ENCODE assay signal across 31 cellular contexts in the genomic region with DNA sequence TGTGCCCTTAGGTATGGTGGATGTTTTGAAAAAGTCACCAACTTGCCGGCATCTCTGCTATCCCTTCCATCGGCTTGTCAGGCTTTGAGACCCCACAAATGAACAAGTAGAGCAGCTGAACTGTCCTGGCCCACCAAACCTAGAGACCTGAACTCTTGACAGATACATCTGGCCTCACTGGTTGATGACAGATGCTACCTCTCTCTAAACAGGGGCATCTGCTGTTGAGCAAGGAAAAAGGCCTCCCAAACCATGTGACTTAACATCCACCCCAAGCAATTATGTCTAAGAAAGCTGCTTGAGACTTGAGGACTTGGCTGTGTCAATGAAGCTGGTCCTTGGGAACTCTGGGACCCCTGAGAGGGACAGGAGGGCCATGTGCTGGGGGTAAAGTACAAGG. TPM values are rescaled to one million over a fixed set of nuclear protein-coding genes. Genes with fewer than 3 reads are reported as not detected.
A peak's percentile ranks its signal among the peaks of the same experiment; 100 is the strongest.
DNase-seq lines count a peak whose midpoint lies in the region; ATAC-seq and TF ChIP-seq lines count a peak whose summit lies in the region.
"Had no signal": no experiment of that assay in that cellular context is flagged by ENCODE, and none has a peak within 500 bp of the region (broad histone marks: within the 10 kb centered on the region; RNA-seq: fewer than 3 reads in every experiment).

No MANE protein-coding gene starts in this region.

- H3K4me1 Mint-ChIP-seq in natural killer cell, result no peaks in the 10 kb centered on the region
- peaks cover 0 to 14% of the 10 kb centered on the region in 2 donors for H3K4me1 Mint-ChIP-seq in natural killer cell treated with Interleukin-12 subunit alpha and Interleukin-12 subunit beta and Interleukin-15 and Interleukin-18, amount 100 ng/mL, for 72 hours (ENCODE audit: low read depth in 2 of 2)
- peaks cover 0 to 4% of the 10 kb centered on the region in 2 donors for H3K4me1 Mint-ChIP-seq in effector memory CD8-positive, alpha-beta T cell (ENCODE audit: low read depth in 2 of 2)

- ATAC-seq in natural killer cell (no peak), GM18873 (IDR thresholded peaks at IDR 0.05; ENCODE audit: low FRiP score, unreplicated experiment) (no peak), HG03439 (IDR thresholded peaks at IDR 0.05; ENCODE audit: unreplicated experiment) (no peak)
- ATAC-seq in natural killer cell treated with Interleukin-12 subunit alpha and Interleukin-12 subunit beta and Interleukin-15 and Interleukin-18, amount 100 ng/mL, for 72 hours, result no peak
- no peak for ATAC-seq in effector memory CD8-positive, alpha-beta T cell (replicated peaks)
- ATAC-seq: activated CD4-positive, alpha-beta T cell treated with anti-CD3 and anti-CD28 coated beads for 36 hours had no signal

- no peaks in the 10 kb centered on the region for H3K79me2 ChIP-seq in MM.1S (ENCODE audit: low read length)

- no peaks in the 10 kb centered on the region; the same call in 1 of the 2 replicates for H4K20me1 ChIP-seq in MM.1S (ENCODE audit: insufficient read depth, low read length)

- H3F3A ChIP-seq in MM.1S (ENCODE audit: insufficient read depth, low read length), result no peaks in the 10 kb centered on the region

- H3K27me3 Mint-ChIP-seq in natural killer cell (ENCODE audit: low read depth in 2 of 2), result peaks cover 19 to 22% of the 10 kb centered on the region in 2 donors
- peaks cover 4 to 20% of the 10 kb centered on the region in 2 donors for H3K27me3 Mint-ChIP-seq in natural killer cell treated with Interleukin-12 subunit alpha and Interleukin-12 subunit beta and Interleukin-15 and Interleukin-18, amount 100 ng/mL, for 72 hours
- no peaks in the 10 kb centered on the region for H3K27me3 Mint-ChIP-seq in effector memory CD8-positive, alpha-beta T cell
- H3K27me3 Mint-ChIP-seq: activated CD4-positive, alpha-beta T cell treated with anti-CD3 and anti-CD28 coated beads for 36 hours had no signal

- H3K9ac ChIP-seq in MM.1S (ENCODE audit: low read length), result no peak overlapping the region

- H3K4me3 Mint-ChIP-seq in natural killer cell, result peak overlapping the region; percentile 47
- no peak overlapping the region for H3K4me3 Mint-ChIP-seq in natural killer cell treated with Interleukin-12 subunit alpha and Interleukin-12 subunit beta and Interleukin-15 and Interleukin-18, amount 100 ng/mL, for 72 hours
- H3K4me3 Mint-ChIP-seq in effector memory CD8-positive, alpha-beta T cell, result no peak overlapping the region
- H3K4me3 Mint-ChIP-seq: activated CD4-positive, alpha-beta T cell treated with anti-CD3 and anti-CD28 coated beads for 36 hours; activated naive CD8-positive, alpha-beta T cell treated with anti-CD3 and anti-CD28 coated beads for 36 hours; nephron; T-helper 2 cell treated with Interferon-gamma antibody and Interleukin-4, amounts not matched to agents 5 μg/mL and 100 μg/mL, for 36 hours had no signal

- no peaks in the 10 kb centered on the region for H3K36me3 Mint-ChIP-seq in natural killer cell
- H3K36me3 Mint-ChIP-seq in natural killer cell treated with Interleukin-12 subunit alpha and Interleukin-12 subunit beta and Interleukin-15 and Interleukin-18, amount 100 ng/mL, for 72 hours, result no peaks in the 10 kb centered on the region
- H3K36me3 Mint-ChIP-seq in effector memory CD8-positive, alpha-beta T cell (ENCODE audit: insufficient read depth), result peaks cover 11% of the 10 kb centered on the region

- DNase-seq in natural killer cell (no peak), GM13976 (ENCODE audit: low spot score) (peak; percentile 13), MM.1S (no peak)
- no peak for DNase-seq in natural killer cell treated with Interleukin-12 subunit alpha and Interleukin-12 subunit beta and Interleukin-15 and Interleukin-18, amount 100 ng/mL, for 72 hours (ENCODE audit: low spot score)
- no peak for DNase-seq in effector memory CD8-positive, alpha-beta T cell
- DNase-seq: activated CD4-positive, alpha-beta T cell treated with anti-CD3 and anti-CD28 coated beads for 36 hours; activated naive CD8-positive, alpha-beta T cell treated with anti-CD3 and anti-CD28 coated beads for 36 hours; C1 segment of cervical spinal cord; colonic mucosa; effector CD8-positive, alpha-beta T cell; EL; glutamatergic neuron; islet precursor cell; left ventricle myocardium inferior; midbrain; NCI-H1105; NCI-H1930; NCI-H748 treated with DMSO at 0.1 percent for 48 hours; small intestine; stimulated activated CD4-positive, alpha-beta T cell treated with anti-CD3 and anti-CD28 coated beads, Interleukin-1b, Interleukin-23, amount 100 ng/mL, for 48 hours; upper lobe of left lung had no signal

- no peak overlapping the region for H2AFZ ChIP-seq in MM.1S (ENCODE audit: low read length)

- H3K4me2 ChIP-seq in MM.1S (ENCODE audit: low read depth, low read length), result no peak overlapping the region

- no peaks in the 10 kb centered on the region for H3K9me3 ChIP-seq in MM.1S (replicated peaks; ENCODE audit: insufficient read depth, low read length)
- H3K9me3 ChIP-seq: ascending aorta, colonic mucosa, left ventricle myocardium inferior, upper lobe of left lung had no signal

- in situ Hi-C loops in GM13976 (cut with MboI; ENCODE audit: low sequenced_read_pairs, unreplicated experiment), result no loop called here

- no peaks in the 10 kb centered on the region; the same call in 1 of the 2 replicates for H3K27me3 ChIP-seq in MM.1S (replicated peaks; ENCODE audit: insufficient read depth, low read length)
- H3K27me3 ChIP-seq: ascending aorta, colonic mucosa had no signal

- H3K4me1 ChIP-seq in MM.1S (ENCODE audit: low read length), result peaks cover 4% of the 10 kb centered on the region; the same call in 1 of the 2 replicates
- H3K4me1 ChIP-seq: colonic mucosa had no signal

- H3K9me2 ChIP-seq in MM.1S (replicated peaks; ENCODE audit: insufficient read depth, low read length), result no peaks in the 10 kb centered on the region

- H3K27ac ChIP-seq in MM.1S (ENCODE audit: low read length), result no peak overlapping the region
- H3K27ac ChIP-seq: ascending aorta, cardiac muscle cell, colonic mucosa, left ventricle myocardium inferior, upper lobe of left lung had no signal

- no peak overlapping the region for H3K27ac Mint-ChIP-seq in natural killer cell
- no peak overlapping the region for H3K27ac Mint-ChIP-seq in natural killer cell treated with Interleukin-12 subunit alpha and Interleukin-12 subunit beta and Interleukin-15 and Interleukin-18, amount 100 ng/mL, for 72 hours
- peak overlapping the region; percentile 38 to 44 for H3K27ac Mint-ChIP-seq in effector memory CD8-positive, alpha-beta T cell
- H3K27ac Mint-ChIP-seq: activated CD4-positive, alpha-beta T cell treated with anti-CD3 and anti-CD28 coated beads for 36 hours; nephron; T-helper 2 cell treated with Interferon-gamma antibody and Interleukin-4, amounts not matched to agents 5 μg/mL and 100 μg/mL, for 36 hours had no signal

- intact Hi-C loops in natural killer cell (cut with micrococcal nuclease), result no loop called here

- H3K9me3 Mint-ChIP-seq in natural killer cell, result no peaks in the 10 kb centered on the region
- H3K9me3 Mint-ChIP-seq in natural killer cell treated with Interleukin-12 subunit alpha and Interleukin-12 subunit beta and Interleukin-15 and Interleukin-18, amount 100 ng/mL, for 72 hours, result no peaks in the 10 kb centered on the region
- no peaks in the 10 kb centered on the region for H3K9me3 Mint-ChIP-seq in effector memory CD8-positive, alpha-beta T cell
- H3K9me3 Mint-ChIP-seq: activated naive CD8-positive, alpha-beta T cell treated with anti-CD3 and anti-CD28 coated beads for 36 hours; nephron; T-helper 2 cell treated with Interferon-gamma antibody and Interleukin-4, amounts not matched to agents 5 μg/mL and 100 μg/mL, for 36 hours had no signal

- no peaks in the 10 kb centered on the region for H3K36me3 ChIP-seq in MM.1S (replicated peaks; ENCODE audit: insufficient read depth, low read length)
- H3K36me3 ChIP-seq: ascending aorta, cardiac muscle cell, colonic mucosa, upper lobe of left lung had no signal

- H3K4me3 ChIP-seq in MM.1S (ENCODE audit: low read length), result no peak overlapping the region
- H3K4me3 ChIP-seq: ascending aorta, cardiac muscle cell, colonic mucosa, left ventricle myocardium inferior, upper lobe of left lung had no signal

- no peak for TF ChIP-seq CTCF in natural killer cell (IDR thresholded peaks at IDR 0.05)
- no peak for TF ChIP-seq CTCF in GM13976 (IDR thresholded peaks at IDR 0.05; ENCODE audit: borderline replicate concordance, control extremely low read depth, extremely low read depth, insufficient read depth, missing control alignments)
- TF ChIP-seq CTCF in MM.1S (IDR thresholded peaks at IDR 0.05; ENCODE audit: low read length), result no peak

RNA-seq across cellular contexts. Expression of a gene that starts 2.3 kb away (rescaled TPM):
- total RNA-seq in natural killer cell, result 1 to 10 TPM in 1 of 3 donors, under 1 TPM in 1, not detected in 1; 0.23 to 1.5 TPM
- 1 to 10 TPM; 1.1 to 3.9 TPM for total RNA-seq in natural killer cell treated with Interleukin-12 subunit alpha and Interleukin-12 subunit beta and Interleukin-15 and Interleukin-18, amount 100 ng/mL, for 72 hours
- total RNA-seq: ascending aorta, cardiac muscle cell, H4, OCI-LY7, osteoblast, subcutaneous adipose tissue had no signal

RNA-seq across cellular contexts. Expression of a gene that starts 12.2 kb away (rescaled TPM):
- 10 to 100 TPM; 13.6 to 19.2 (median 18.6) TPM for total RNA-seq in natural killer cell
- 10 to 100 TPM; 17.4 to 34.5 TPM for total RNA-seq in natural killer cell treated with Interleukin-12 subunit alpha and Interleukin-12 subunit beta and Interleukin-15 and Interleukin-18, amount 100 ng/mL, for 72 hours

RNA-seq across cellular contexts. Expression of a gene that starts 27.5 kb away (rescaled TPM):
- total RNA-seq in natural killer cell, result 10 to 100 TPM in 1 of 3 donors, 1 to 10 TPM in 2; 5.2 to 17.0 (median 9.4) TPM
- total RNA-seq in natural killer cell treated with Interleukin-12 subunit alpha and Interleukin-12 subunit beta and Interleukin-15 and Interleukin-18, amount 100 ng/mL, for 72 hours, result 10 to 100 TPM; 16.2 to 30.4 TPM

Comparison
In these comparisons a context has a peak if more than half of its experiments do, and no peak if none do; other contexts are left out.
1. H3K27ac Mint-ChIP-seq: peak in effector memory CD8-positive, alpha-beta T cell (2 of 2); none in natural killer cell (0 of 2) and natural killer cell treated with Interleukin-12 subunit alpha and Interleukin-12 subunit beta and Interleukin-15 and Interleukin-18, amount 100 ng/mL, for 72 hours (0 of 2).